In the genomic region with DNA sequence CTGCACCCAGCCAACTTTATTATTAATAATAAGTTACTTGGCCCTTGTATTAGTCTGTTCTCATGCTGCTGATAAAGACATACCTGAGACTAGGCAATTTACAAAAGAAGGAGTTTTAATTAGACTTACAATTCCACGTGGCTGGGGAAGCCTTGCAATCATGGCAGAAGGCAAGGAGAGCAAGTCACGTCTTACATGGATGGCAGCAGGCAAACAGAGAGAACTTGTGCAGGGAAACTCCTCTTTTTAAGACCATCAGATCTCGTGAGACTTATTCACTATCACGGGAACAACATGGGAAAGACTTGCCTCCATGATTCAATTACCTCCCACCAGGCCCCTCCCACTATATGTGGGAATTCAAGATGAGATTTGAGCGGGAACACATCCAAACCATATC, we compare ENCODE assay signal across 29 cellular contexts. TPM values are rescaled to one million over a fixed set of nuclear protein-coding genes. Genes with fewer than 3 reads are reported as not detected.
"Had no signal": no experiment of that assay in that cellular context is flagged by ENCODE, and none has a peak within 500 bp of the region (broad histone marks: within the 10 kb centered on the region; RNA-seq: fewer than 3 reads in every experiment).

No MANE protein-coding gene starts in this region.

- H3K4me3 ChIP-seq: colonic mucosa, coronary artery, dorsolateral prefrontal cortex, esophagus muscularis mucosa, esophagus squamous epithelium, gastrocnemius medialis, gastroesophageal sphincter, heart left ventricle, heart right ventricle had no signal

- H3K27ac ChIP-seq: colonic mucosa, coronary artery, dorsolateral prefrontal cortex, epithelial cell of prostate, esophagus muscularis mucosa, esophagus squamous epithelium, foreskin keratinocyte, gastrocnemius medialis, gastroesophageal sphincter, heart left ventricle, heart right ventricle had no signal

- ATAC-seq: effector memory CD8-positive, alpha-beta T cell; esophagus mucosa; foreskin keratinocyte; gastrocnemius medialis; gastroesophageal sphincter; heart left ventricle; heart right ventricle had no signal

- FAIRE-seq: colon, endometrium, endothelial cell of umbilical vein, frontal cortex had no signal

- DNase-seq: colonic mucosa; cortex of kidney; dermis blood vessel endothelial cell; dorsolateral prefrontal cortex; effector CD4-positive, alpha-beta T cell; effector CD8-positive, alpha-beta T cell; effector memory CD4-positive, alpha-beta T cell; effector memory CD8-positive, alpha-beta T cell; endodermal cell; erythroblast; esophagus squamous epithelium; foreskin fibroblast; foreskin keratinocyte; foreskin melanocyte; gastrocnemius medialis; glutamatergic neuron; head of caudate nucleus; heart left ventricle; heart right ventricle had no signal

- H3K36me3 ChIP-seq: colonic mucosa, esophagus muscularis mucosa, esophagus squamous epithelium, gastrocnemius medialis, gastroesophageal sphincter, heart left ventricle, heart right ventricle had no signal

- H3K4me1 ChIP-seq: colonic mucosa, esophagus muscularis mucosa, esophagus squamous epithelium, foreskin keratinocyte, gastrocnemius medialis, gastroesophageal sphincter, heart right ventricle had no signal

- H3K9me3 ChIP-seq: colonic mucosa, esophagus muscularis mucosa, gastrocnemius medialis, gastroesophageal sphincter had no signal

- H3K27me3 ChIP-seq: colonic mucosa, dorsolateral prefrontal cortex, esophagus muscularis mucosa, esophagus squamous epithelium, foreskin keratinocyte, gastrocnemius medialis, gastroesophageal sphincter, heart left ventricle, heart right ventricle had no signal

RNA-seq across cellular contexts. Expression of gene SYT17, which starts 47.7 kb away (rescaled TPM):
- polyA plus RNA-seq: fibroblast of lung had no signal
